ENCODE assay signal across 1 cellular context in the genomic region with DNA sequence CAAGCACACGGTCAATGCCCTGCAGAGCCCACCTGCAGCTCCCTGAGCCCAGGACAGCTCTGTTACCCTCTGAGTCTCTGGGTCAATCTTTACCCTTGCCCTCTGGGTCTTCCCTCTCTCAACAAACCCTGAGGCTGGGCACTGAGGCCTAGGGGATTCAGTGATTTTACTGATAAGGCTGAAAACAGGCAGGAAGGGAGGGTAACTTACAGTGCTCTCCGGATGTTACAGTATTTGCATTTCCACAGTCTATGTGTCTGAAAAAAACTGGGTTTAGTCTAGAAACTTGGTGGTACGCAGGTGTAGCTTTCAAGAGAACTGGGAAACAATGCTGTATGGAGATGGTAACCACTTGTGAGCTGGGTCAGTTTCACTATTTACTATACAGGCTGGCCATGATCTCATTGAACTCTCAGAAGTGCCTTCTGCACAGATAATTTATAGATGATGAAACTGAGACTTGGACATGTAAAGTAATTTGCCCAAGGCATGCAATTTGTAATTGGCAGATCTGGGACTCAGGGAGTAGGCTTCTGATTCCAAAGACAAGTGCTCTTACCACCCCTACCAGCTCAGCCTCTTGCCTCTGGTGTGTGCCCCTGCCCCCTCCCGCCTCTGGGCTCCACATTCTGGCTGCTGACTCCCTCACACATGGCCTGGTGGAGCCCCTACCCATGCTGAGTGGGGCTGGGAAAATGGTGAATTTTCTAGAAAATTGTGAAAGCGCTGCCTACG.
TF ChIP-seq lines count a peak whose summit lies in the region.

No MANE protein-coding gene starts in this region.

TF ChIP-seq in K562, 482 proteins besides CTCF, POLR2A, EP300 and RAD21 (continued from another document and continues in another):
- TF ChIP-seq, protein P1, sequence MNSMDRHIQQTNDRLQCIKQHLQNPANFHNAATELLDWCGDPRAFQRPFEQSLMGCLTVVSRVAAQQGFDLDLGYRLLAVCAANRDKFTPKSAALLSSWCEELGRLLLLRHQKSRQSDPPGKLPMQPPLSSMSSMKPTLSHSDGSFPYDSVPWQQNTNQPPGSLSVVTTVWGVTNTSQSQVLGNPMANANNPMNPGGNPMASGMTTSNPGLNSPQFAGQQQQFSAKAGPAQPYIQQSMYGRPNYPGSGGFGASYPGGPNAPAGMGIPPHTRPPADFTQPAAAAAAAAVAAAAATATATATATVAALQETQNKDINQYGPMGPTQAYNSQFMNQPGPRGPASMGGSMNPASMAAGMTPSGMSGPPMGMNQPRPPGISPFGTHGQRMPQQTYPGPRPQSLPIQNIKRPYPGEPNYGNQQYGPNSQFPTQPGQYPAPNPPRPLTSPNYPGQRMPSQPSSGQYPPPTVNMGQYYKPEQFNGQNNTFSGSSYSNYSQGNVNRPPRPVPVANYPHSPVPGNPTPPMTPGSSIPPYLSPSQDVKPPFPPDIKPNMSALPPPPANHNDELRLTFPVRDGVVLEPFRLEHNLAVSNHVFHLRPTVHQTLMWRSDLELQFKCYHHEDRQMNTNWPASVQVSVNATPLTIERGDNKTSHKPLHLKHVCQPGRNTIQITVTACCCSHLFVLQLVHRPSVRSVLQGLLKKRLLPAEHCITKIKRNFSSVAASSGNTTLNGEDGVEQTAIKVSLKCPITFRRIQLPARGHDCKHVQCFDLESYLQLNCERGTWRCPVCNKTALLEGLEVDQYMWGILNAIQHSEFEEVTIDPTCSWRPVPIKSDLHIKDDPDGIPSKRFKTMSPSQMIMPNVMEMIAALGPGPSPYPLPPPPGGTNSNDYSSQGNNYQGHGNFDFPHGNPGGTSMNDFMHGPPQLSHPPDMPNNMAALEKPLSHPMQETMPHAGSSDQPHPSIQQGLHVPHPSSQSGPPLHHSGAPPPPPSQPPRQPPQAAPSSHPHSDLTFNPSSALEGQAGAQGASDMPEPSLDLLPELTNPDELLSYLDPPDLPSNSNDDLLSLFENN (IDR thresholded peaks at IDR 0.05; ENCODE audit: low read depth in 2 of 2, low read length in 2 of 2), result no peak
- no peak for TF ChIP-seq HMG20A (CRISPR knock-in tag; conservative IDR thresholded peaks at IDR 0.05)
- TF ChIP-seq PPARD (CRISPR knock-in tag; IDR thresholded peaks at IDR 0.05), result no peak
- TF ChIP-seq RCOR1 (IDR thresholded peaks at IDR 0.05; ENCODE audit: borderline replicate concordance in 1 of 2, low read depth in 2 of 2, low read length in 2 of 2), result 0 out of 4 replicates have a peak, but pooled peaks of 1 of the 2 experiments have one; percentile 6
- no peak for TF ChIP-seq MBD2 (IDR thresholded peaks at IDR 0.05; ENCODE audit: borderline replicate concordance, low read depth)
- TF ChIP-seq, protein P2, sequence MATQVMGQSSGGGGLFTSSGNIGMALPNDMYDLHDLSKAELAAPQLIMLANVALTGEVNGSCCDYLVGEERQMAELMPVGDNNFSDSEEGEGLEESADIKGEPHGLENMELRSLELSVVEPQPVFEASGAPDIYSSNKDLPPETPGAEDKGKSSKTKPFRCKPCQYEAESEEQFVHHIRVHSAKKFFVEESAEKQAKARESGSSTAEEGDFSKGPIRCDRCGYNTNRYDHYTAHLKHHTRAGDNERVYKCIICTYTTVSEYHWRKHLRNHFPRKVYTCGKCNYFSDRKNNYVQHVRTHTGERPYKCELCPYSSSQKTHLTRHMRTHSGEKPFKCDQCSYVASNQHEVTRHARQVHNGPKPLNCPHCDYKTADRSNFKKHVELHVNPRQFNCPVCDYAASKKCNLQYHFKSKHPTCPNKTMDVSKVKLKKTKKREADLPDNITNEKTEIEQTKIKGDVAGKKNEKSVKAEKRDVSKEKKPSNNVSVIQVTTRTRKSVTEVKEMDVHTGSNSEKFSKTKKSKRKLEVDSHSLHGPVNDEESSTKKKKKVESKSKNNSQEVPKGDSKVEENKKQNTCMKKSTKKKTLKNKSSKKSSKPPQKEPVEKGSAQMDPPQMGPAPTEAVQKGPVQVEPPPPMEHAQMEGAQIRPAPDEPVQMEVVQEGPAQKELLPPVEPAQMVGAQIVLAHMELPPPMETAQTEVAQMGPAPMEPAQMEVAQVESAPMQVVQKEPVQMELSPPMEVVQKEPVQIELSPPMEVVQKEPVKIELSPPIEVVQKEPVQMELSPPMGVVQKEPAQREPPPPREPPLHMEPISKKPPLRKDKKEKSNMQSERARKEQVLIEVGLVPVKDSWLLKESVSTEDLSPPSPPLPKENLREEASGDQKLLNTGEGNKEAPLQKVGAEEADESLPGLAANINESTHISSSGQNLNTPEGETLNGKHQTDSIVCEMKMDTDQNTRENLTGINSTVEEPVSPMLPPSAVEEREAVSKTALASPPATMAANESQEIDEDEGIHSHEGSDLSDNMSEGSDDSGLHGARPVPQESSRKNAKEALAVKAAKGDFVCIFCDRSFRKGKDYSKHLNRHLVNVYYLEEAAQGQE (CRISPR knock-in tag; IDR thresholded peaks at IDR 0.05; ENCODE audit: low read depth), result 0 out of 2 replicates have a peak, but pooled peaks have one; percentile 45
- TF ChIP-seq CAMTA2 (CRISPR knock-in tag; conservative IDR thresholded peaks at IDR 0.05), result 0 out of 2 replicates have a peak, but pooled peaks have one; percentile 45
- TF ChIP-seq, protein P3, sequence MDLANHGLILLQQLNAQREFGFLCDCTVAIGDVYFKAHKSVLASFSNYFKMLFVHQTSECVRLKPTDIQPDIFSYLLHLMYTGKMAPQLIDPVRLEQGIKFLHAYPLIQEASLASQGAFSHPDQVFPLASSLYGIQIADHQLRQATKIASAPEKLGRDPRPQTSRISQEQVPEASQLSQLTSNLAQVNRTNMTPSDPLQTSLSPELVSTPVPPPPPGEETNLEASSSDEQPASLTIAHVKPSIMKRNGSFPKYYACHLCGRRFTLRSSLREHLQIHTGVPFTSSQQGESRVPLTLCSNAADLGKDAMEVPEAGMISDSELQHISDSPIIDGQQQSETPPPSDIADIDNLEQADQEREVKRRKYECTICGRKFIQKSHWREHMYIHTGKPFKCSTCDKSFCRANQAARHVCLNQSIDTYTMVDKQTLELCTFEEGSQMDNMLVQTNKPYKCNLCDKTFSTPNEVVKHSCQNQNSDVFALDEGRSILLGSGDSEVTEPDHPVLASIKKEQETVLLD (IDR thresholded peaks at IDR 0.05), result no peak
- TF ChIP-seq EGR1 (conservative IDR thresholded peaks at IDR 0.05), result no peak
- TF ChIP-seq ZNF212 (CRISPR knock-in tag; IDR thresholded peaks at IDR 0.05), result no peak
- no peak for TF ChIP-seq DACH1 (IDR thresholded peaks at IDR 0.05; ENCODE audit: partially characterized antibody)
- TF ChIP-seq NR4A1 (CRISPR knock-in tag; IDR thresholded peaks at IDR 0.05), result no peak
- TF ChIP-seq NR4A1 (tag; IDR thresholded peaks at IDR 0.05), result peak; percentile 80; the same call in 1 of the 2 replicates
- TF ChIP-seq KAT8 (IDR thresholded peaks at IDR 0.05; ENCODE audit: low read depth), result no peak
- no peak for TF ChIP-seq JUND (IDR thresholded peaks at IDR 0.05; ENCODE audit: borderline replicate concordance, low read depth, low read length)
- 0 out of 3 replicates have a peak, but pooled peaks have one; percentile 6 for TF ChIP-seq JUND (tag; IDR thresholded peaks at IDR 0.05; ENCODE audit: borderline replicate concordance, low read depth, low read length)
- TF ChIP-seq HDAC1 (IDR thresholded peaks at IDR 0.05), result no peak
- TF ChIP-seq MCM3 (IDR thresholded peaks at IDR 0.05), result no peak
- 0 out of 4 replicates have a peak, but pooled peaks of 1 of the 2 experiments have one; percentile 15 for TF ChIP-seq TBL1XR1 (IDR thresholded peaks at IDR 0.05; ENCODE audit: low read length in 2 of 2)
- TF ChIP-seq ZNF121 (CRISPR knock-in tag; conservative IDR thresholded peaks at IDR 0.05), result no peak
- TF ChIP-seq PHTF2 (CRISPR knock-in tag; IDR thresholded peaks at IDR 0.05), result no peak
- TF ChIP-seq ZNF263 (CRISPR knock-in tag; IDR thresholded peaks at IDR 0.05; ENCODE audit: borderline replicate concordance), result no peak
- no peak for TF ChIP-seq GTF2F1 (IDR thresholded peaks at IDR 0.05; ENCODE audit: low read depth, low read length)
- no peak for TF ChIP-seq PURB (CRISPR knock-in tag; IDR thresholded peaks at IDR 0.05; ENCODE audit: low read depth)
- TF ChIP-seq, protein P4, sequence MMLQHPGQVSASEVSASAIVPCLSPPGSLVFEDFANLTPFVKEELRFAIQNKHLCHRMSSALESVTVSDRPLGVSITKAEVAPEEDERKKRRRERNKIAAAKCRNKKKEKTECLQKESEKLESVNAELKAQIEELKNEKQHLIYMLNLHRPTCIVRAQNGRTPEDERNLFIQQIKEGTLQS (IDR thresholded peaks at IDR 0.05), result peak; percentile 56
- TF ChIP-seq, protein P4 (CRISPR knock-in tag; conservative IDR thresholded peaks at IDR 0.05), result no peak
- TF ChIP-seq NFIX (CRISPR knock-in tag; IDR thresholded peaks at IDR 0.05; ENCODE audit: low read depth), result no peak
- TF ChIP-seq ZNF444 (CRISPR knock-in tag; IDR thresholded peaks at IDR 0.05), result no peak
- no peak for TF ChIP-seq CCNT2 (IDR thresholded peaks at IDR 0.05; ENCODE audit: borderline replicate concordance, extremely low read depth, insufficient read length, low read depth, low read length)
- TF ChIP-seq, protein P5, sequence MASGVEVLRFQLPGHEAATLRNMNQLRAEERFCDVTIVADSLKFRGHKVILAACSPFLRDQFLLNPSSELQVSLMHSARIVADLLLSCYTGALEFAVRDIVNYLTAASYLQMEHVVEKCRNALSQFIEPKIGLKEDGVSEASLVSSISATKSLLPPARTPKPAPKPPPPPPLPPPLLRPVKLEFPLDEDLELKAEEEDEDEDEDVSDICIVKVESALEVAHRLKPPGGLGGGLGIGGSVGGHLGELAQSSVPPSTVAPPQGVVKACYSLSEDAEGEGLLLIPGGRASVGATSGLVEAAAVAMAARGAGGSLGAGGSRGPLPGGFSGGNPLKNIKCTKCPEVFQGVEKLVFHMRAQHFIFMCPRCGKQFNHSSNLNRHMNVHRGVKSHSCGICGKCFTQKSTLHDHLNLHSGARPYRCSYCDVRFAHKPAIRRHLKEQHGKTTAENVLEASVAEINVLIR (CRISPR knock-in tag; IDR thresholded peaks at IDR 0.05), result no peak
- TF ChIP-seq ZSCAN32 (CRISPR knock-in tag; IDR thresholded peaks at IDR 0.05), result no peak
- TF ChIP-seq, protein P6, sequence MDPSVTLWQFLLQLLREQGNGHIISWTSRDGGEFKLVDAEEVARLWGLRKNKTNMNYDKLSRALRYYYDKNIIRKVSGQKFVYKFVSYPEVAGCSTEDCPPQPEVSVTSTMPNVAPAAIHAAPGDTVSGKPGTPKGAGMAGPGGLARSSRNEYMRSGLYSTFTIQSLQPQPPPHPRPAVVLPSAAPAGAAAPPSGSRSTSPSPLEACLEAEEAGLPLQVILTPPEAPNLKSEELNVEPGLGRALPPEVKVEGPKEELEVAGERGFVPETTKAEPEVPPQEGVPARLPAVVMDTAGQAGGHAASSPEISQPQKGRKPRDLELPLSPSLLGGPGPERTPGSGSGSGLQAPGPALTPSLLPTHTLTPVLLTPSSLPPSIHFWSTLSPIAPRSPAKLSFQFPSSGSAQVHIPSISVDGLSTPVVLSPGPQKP (CRISPR knock-in tag; IDR thresholded peaks at IDR 0.05), result no peak
- TF ChIP-seq ATF7 (IDR thresholded peaks at IDR 0.05), result 0 out of 2 replicates have a peak, but pooled peaks have one; percentile 7
- TF ChIP-seq JUNB (CRISPR knock-in tag; conservative IDR thresholded peaks at IDR 0.05), result no peak
- TF ChIP-seq, protein P7, sequence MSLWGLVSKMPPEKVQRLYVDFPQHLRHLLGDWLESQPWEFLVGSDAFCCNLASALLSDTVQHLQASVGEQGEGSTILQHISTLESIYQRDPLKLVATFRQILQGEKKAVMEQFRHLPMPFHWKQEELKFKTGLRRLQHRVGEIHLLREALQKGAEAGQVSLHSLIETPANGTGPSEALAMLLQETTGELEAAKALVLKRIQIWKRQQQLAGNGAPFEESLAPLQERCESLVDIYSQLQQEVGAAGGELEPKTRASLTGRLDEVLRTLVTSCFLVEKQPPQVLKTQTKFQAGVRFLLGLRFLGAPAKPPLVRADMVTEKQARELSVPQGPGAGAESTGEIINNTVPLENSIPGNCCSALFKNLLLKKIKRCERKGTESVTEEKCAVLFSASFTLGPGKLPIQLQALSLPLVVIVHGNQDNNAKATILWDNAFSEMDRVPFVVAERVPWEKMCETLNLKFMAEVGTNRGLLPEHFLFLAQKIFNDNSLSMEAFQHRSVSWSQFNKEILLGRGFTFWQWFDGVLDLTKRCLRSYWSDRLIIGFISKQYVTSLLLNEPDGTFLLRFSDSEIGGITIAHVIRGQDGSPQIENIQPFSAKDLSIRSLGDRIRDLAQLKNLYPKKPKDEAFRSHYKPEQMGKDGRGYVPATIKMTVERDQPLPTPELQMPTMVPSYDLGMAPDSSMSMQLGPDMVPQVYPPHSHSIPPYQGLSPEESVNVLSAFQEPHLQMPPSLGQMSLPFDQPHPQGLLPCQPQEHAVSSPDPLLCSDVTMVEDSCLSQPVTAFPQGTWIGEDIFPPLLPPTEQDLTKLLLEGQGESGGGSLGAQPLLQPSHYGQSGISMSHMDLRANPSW (CRISPR knock-in tag; IDR thresholded peaks at IDR 0.05), result no peak
- no peak for TF ChIP-seq HNRNPUL1 (IDR thresholded peaks at IDR 0.05; ENCODE audit: low read length)
- 0 out of 2 replicates have a peak, but pooled peaks have one; percentile 18 for TF ChIP-seq RNF2 (IDR thresholded peaks at IDR 0.05)
- TF ChIP-seq, protein P8, sequence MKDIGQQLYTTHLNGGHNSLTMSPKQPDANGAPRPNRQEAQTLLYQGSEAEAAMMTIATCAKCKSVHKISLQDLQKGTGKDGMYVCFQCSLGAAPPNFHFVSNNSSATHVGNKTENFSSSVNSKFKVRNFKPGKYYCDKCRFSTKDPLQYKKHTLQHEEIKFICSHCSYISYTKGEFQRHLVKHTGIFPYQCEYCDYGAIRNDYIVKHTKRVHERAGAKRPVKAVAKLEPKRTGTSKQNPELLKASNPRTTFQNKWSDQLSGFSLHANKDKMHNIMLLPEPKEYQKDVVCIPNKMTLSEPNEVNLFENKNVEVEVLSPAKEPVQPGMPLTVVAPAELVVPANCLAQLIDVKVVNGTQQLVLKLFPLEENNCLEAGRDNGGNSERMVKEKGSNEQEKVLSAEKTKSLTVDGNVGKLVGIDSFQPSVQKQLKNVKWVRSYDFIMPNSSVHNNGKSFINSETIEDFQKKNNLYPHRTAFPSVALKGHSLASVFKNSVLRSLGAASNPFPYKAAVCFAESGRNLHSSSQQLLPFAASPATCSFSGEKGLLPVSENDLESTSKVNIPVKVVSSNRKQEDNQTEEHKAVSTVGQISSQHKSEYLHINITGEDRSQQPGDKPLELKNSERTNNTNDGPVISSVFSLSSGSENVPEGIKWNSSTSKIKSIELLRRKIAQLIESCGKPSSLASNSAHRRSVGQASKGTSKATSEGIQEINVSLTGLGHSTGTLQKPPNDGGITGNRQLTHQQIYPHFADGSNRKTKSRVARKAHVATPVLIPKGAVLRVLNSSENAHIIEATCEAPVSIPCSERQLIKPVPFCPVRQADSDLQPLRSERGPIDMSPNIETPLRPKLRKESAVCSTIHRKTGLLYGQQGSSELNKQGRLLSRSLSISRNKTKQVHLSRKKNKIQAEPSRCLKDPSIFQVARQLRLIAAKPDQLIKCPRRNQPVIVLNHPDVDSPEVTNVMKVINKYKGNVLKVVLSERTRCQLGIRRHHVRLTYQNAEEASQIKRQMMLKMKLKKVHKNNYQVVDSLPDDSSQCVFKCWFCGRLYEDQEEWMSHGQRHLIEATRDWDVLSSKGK (CRISPR knock-in tag; IDR thresholded peaks at IDR 0.05), result no peak
- TF ChIP-seq SRSF3 (IDR thresholded peaks at IDR 0.05; ENCODE audit: insufficient read depth, low read length), result no peak
- TF ChIP-seq STAT5A (IDR thresholded peaks at IDR 0.05; ENCODE audit: borderline replicate concordance, low read length), result no peak
